Comparison of ENCODE assay signal across 9 cellular contexts in genomic region chr20:48051810-48052491, GRCh38.
DNase-seq lines count a peak whose midpoint lies in the region; ATAC-seq and TF ChIP-seq lines count a peak whose summit lies in the region.
"Had no signal": no experiment of that assay in that cellular context is flagged by ENCODE, and none has a peak within 500 bp of the region (broad histone marks: within the 10 kb centered on the region; RNA-seq: fewer than 3 reads in every experiment).

No MANE protein-coding gene starts in this region.

- in situ Hi-C loops in brain microvascular endothelial cell (cut with HindIII; ENCODE audit: low pct_ligation_motif_present, low sequenced_read_pairs), result no loop called here

- no peaks in the 10 kb centered on the region for H3K36me3 ChIP-seq in brain microvascular endothelial cell (replicated peaks)

- no peak for TF ChIP-seq CTCF in brain microvascular endothelial cell (IDR thresholded peaks at IDR 0.05; ENCODE audit: low read depth, low read length, missing control alignments)

- no peak overlapping the region for H3K4me3 ChIP-seq in brain microvascular endothelial cell (ENCODE audit: low read depth, low read length)

- H3K27me3 ChIP-seq in brain microvascular endothelial cell (replicated peaks), result no peaks in the 10 kb centered on the region

- no peak overlapping the region for H3K27ac ChIP-seq in brain microvascular endothelial cell

- DNase-seq in DMS153 treated with DMSO at 0.1 percent for 48 hours (lab: John Stamatoyannopoulos, UW; ENCODE audit: unreplicated experiment) (peak; percentile 19), NCI-H1105 treated with DMSO at 0.1 percent for 48 hours (lab: John Stamatoyannopoulos, UW) (peak; percentile 80), brain microvascular endothelial cell (peak; percentile 75), lung microvascular endothelial cell (ENCODE audit: low read depth in 2 of 2) (peak; percentile 85 to 89), cerebellum (ENCODE audit: low spot score) (no peak), germinal center (ENCODE audit: low spot score) (no peak), NOMO-1 (lab: John Stamatoyannopoulos, UW; ENCODE audit: unreplicated experiment in 2 of 2) (no peak)
- DNase-seq: DND-41 had no signal

- ATAC-seq in GM19467 (IDR thresholded peaks at IDR 0.05; ENCODE audit: unreplicated experiment), result no peak

Comparison
In these comparisons a context has a peak if more than half of its experiments do, and no peak if none do; other contexts are left out.
1. DNase-seq: peak in DMS153 treated with DMSO at 0.1 percent for 48 hours (single experiment), NCI-H1105 treated with DMSO at 0.1 percent for 48 hours (single experiment), brain microvascular endothelial cell (single experiment) and lung microvascular endothelial cell (2 of 2); none in cerebellum (single experiment), germinal center (single experiment) and NOMO-1 (0 of 2).